2 cellular contexts compared by ENCODE assay signal in the genomic region with DNA sequence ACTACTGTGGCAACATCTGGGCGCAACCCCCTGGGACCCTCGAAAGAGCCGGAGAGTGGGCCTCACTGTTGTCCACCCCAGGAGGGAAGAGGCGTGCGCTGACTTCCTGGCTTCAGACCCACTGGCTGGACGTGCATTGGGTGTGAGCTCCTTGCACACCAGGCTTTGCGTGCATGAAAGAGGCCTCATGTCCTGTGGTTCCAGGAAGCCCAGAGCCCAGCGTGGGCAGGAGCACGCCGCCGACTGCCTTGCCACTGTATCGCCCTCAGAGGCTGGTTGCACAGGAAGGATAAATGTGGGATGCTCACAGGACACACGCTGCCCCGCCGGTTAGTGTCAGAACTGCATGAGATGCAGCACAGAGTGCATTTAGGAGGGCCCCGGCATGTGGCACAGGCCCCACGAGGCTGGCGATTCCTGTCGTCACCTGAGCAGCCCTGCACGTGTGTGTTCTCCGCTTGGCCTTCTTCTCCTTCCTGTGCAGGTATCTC.
TF ChIP-seq lines count a peak whose summit lies in the region.

No MANE protein-coding gene starts in this region.

TF ChIP-seq in K562, 482 proteins besides CTCF, POLR2A, EP300 and RAD21:
- TF ChIP-seq PURB (CRISPR knock-in tag; IDR thresholded peaks at IDR 0.05; ENCODE audit: low read depth) (no peak), PTTG1 (tag; IDR thresholded peaks at IDR 0.05; ENCODE audit: low read depth) (no peak), MCM3 (IDR thresholded peaks at IDR 0.05) (no peak), E2F6 (IDR thresholded peaks at IDR 0.05; ENCODE audit: borderline replicate concordance in 1 of 2, extremely low read depth in 1 of 2, insufficient read depth in 1 of 2, insufficient read length in 1 of 2, low read depth in 1 of 2, low read length in 1 of 2, poor library complexity in 1 of 2, severe bottlenecking in 1 of 2) (peak in 1 of 2 experiments; percentile 54), ZNF644 (tag; IDR thresholded peaks at IDR 0.05; ENCODE audit: low read depth) (no peak)

TF ChIP-seq in HepG2, 621 proteins besides CTCF, POLR2A, EP300 and RAD21:
- TF ChIP-seq ZNF281 (CRISPR knock-in tag; IDR thresholded peaks at IDR 0.05; ENCODE audit: borderline replicate concordance) = no peak
- TF ChIP-seq ZNF546 (CRISPR knock-in tag; conservative IDR thresholded peaks at IDR 0.05) = no peak
- no peak for TF ChIP-seq CBX5 (CRISPR knock-in tag; IDR thresholded peaks at IDR 0.05; ENCODE audit: borderline replicate concordance)
- no peak for TF ChIP-seq MYPOP (CRISPR knock-in tag; IDR thresholded peaks at IDR 0.05)
- no peak for TF ChIP-seq SOX5 (CRISPR knock-in tag; IDR thresholded peaks at IDR 0.05; ENCODE audit: borderline replicate concordance)
- no peak for TF ChIP-seq CENPT (CRISPR knock-in tag; IDR thresholded peaks at IDR 0.05; ENCODE audit: low read depth)
- no peak for TF ChIP-seq RCOR2 (CRISPR knock-in tag; IDR thresholded peaks at IDR 0.05)
- TF ChIP-seq, protein P1, sequence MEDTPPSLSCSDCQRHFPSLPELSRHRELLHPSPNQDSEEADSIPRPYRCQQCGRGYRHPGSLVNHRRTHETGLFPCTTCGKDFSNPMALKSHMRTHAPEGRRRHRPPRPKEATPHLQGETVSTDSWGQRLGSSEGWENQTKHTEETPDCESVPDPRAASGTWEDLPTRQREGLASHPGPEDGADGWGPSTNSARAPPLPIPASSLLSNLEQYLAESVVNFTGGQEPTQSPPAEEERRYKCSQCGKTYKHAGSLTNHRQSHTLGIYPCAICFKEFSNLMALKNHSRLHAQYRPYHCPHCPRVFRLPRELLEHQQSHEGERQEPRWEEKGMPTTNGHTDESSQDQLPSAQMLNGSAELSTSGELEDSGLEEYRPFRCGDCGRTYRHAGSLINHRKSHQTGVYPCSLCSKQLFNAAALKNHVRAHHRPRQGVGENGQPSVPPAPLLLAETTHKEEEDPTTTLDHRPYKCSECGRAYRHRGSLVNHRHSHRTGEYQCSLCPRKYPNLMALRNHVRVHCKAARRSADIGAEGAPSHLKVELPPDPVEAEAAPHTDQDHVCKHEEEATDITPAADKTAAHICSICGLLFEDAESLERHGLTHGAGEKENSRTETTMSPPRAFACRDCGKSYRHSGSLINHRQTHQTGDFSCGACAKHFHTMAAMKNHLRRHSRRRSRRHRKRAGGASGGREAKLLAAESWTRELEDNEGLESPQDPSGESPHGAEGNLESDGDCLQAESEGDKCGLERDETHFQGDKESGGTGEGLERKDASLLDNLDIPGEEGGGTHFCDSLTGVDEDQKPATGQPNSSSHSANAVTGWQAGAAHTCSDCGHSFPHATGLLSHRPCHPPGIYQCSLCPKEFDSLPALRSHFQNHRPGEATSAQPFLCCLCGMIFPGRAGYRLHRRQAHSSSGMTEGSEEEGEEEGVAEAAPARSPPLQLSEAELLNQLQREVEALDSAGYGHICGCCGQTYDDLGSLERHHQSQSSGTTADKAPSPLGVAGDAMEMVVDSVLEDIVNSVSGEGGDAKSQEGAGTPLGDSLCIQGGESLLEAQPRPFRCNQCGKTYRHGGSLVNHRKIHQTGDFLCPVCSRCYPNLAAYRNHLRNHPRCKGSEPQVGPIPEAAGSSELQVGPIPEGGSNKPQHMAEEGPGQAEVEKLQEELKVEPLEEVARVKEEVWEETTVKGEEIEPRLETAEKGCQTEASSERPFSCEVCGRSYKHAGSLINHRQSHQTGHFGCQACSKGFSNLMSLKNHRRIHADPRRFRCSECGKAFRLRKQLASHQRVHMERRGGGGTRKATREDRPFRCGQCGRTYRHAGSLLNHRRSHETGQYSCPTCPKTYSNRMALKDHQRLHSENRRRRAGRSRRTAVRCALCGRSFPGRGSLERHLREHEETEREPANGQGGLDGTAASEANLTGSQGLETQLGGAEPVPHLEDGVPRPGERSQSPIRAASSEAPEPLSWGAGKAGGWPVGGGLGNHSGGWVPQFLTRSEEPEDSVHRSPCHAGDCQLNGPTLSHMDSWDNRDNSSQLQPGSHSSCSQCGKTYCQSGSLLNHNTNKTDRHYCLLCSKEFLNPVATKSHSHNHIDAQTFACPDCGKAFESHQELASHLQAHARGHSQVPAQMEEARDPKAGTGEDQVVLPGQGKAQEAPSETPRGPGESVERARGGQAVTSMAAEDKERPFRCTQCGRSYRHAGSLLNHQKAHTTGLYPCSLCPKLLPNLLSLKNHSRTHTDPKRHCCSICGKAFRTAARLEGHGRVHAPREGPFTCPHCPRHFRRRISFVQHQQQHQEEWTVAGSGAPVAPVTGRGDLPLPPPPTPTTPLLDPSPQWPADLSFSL (CRISPR knock-in tag; IDR thresholded peaks at IDR 0.05) = no peak
- TF ChIP-seq ZFP91 (CRISPR knock-in tag; IDR thresholded peaks at IDR 0.05; ENCODE audit: borderline replicate concordance) = no peak
- TF ChIP-seq, protein P2, sequence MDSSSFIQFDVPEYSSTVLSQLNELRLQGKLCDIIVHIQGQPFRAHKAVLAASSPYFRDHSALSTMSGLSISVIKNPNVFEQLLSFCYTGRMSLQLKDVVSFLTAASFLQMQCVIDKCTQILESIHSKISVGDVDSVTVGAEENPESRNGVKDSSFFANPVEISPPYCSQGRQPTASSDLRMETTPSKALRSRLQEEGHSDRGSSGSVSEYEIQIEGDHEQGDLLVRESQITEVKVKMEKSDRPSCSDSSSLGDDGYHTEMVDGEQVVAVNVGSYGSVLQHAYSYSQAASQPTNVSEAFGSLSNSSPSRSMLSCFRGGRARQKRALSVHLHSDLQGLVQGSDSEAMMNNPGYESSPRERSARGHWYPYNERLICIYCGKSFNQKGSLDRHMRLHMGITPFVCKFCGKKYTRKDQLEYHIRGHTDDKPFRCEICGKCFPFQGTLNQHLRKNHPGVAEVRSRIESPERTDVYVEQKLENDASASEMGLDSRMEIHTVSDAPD (CRISPR knock-in tag; IDR thresholded peaks at IDR 0.05) = no peak
- no peak for TF ChIP-seq NCOA1 (CRISPR knock-in tag; IDR thresholded peaks at IDR 0.05)
- TF ChIP-seq RBM39 (IDR thresholded peaks at IDR 0.05; ENCODE audit: low read depth, low read length, poor library complexity, severe bottlenecking) = no peak
- no peak for TF ChIP-seq ZNF83 (CRISPR knock-in tag; IDR thresholded peaks at IDR 0.05; ENCODE audit: borderline replicate concordance)
- TF ChIP-seq ETV6 (CRISPR knock-in tag; conservative IDR thresholded peaks at IDR 0.05) = no peak
- TF ChIP-seq ZNF790 (CRISPR knock-in tag; IDR thresholded peaks at IDR 0.05; ENCODE audit: borderline replicate concordance) = no peak
- TF ChIP-seq ZNF564 (CRISPR knock-in tag; IDR thresholded peaks at IDR 0.05) = no peak
